8 cellular contexts compared by ENCODE assay signal in genomic region chr5:127031147-127031862, GRCh38.
DNase-seq lines count a peak whose midpoint lies in the region; ATAC-seq and TF ChIP-seq lines count a peak whose summit lies in the region.

No MANE protein-coding gene starts in this region.

- peak overlapping the region; percentile 63 for H3K27ac ChIP-seq in parathyroid adenoma

- peak overlapping the region; percentile 86 for H2AFZ ChIP-seq in parathyroid adenoma

- ATAC-seq in HG03159 (IDR thresholded peaks at IDR 0.05; ENCODE audit: unreplicated experiment), result peak; percentile 25

- no peaks in the 10 kb centered on the region for H3K9me3 ChIP-seq in parathyroid adenoma (ENCODE audit: control insufficient read depth, low read length)

- H3K4me2 ChIP-seq in parathyroid adenoma (ENCODE audit: low read length), result peak overlapping the region; percentile 88

- H3K36me3 ChIP-seq in parathyroid adenoma (ENCODE audit: control insufficient read depth, insufficient read depth, low read length), result no peaks in the 10 kb centered on the region

- TF ChIP-seq CTCF in fibroblast of mammary gland (conservative IDR thresholded peaks at IDR 0.05; ENCODE audit: control insufficient read depth, insufficient read depth, low read depth, low read length) (no peak), parathyroid adenoma (IDR thresholded peaks at IDR 0.05) (no peak)

- no peaks in the 10 kb centered on the region for H3K27me3 ChIP-seq in parathyroid adenoma (ENCODE audit: control insufficient read depth, insufficient read depth, low read length)

- peak; percentile 56 for DNase-seq in activated CD4-positive, CD25-positive, alpha-beta regulatory T cell treated with anti-CD3 and anti-CD28 coated beads, Interleukin-2, amount 50 U/mL, for 72 hours
- no peak for DNase-seq in activated CD4-positive, CD25-positive, alpha-beta regulatory T cell (lab: John Stamatoyannopoulos, UW)
- DNase-seq in activated CD4-positive, alpha-beta T cell treated with anti-CD3 and anti-CD28 coated beads for 48 hours, result peak; percentile 33
- no peak for DNase-seq in fibroblast of mammary gland (ENCODE audit: low read depth)
- DNase-seq in NCI-H2196 (lab: John Stamatoyannopoulos, UW; ENCODE audit: unreplicated experiment), result no peak
- no peak for DNase-seq in AML-193 (lab: John Stamatoyannopoulos, UW)

- H3K4me1 ChIP-seq in parathyroid adenoma, result no peaks in the 10 kb centered on the region

- no peaks in the 10 kb centered on the region for H3K79me2 ChIP-seq in parathyroid adenoma

- H3K4me3 ChIP-seq in fibroblast of mammary gland (ENCODE audit: control insufficient read depth, low read depth, low read length) (peak overlapping the region; percentile 82), parathyroid adenoma (ENCODE audit: low read depth, low read length) (peak overlapping the region; percentile 56)

- no peak overlapping the region for H3K9ac ChIP-seq in parathyroid adenoma

Comparison
In these comparisons a context has a peak if more than half of its experiments do, and no peak if none do; other contexts are left out.
1. DNase-seq: peak in activated CD4-positive, CD25-positive, alpha-beta regulatory T cell treated with anti-CD3 and anti-CD28 coated beads, Interleukin-2, amount 50 U/mL, for 72 hours (single experiment) and activated CD4-positive, alpha-beta T cell treated with anti-CD3 and anti-CD28 coated beads for 48 hours (single experiment); none in activated CD4-positive, CD25-positive, alpha-beta regulatory T cell (0 of 4), fibroblast of mammary gland (single experiment), NCI-H2196 (single experiment) and AML-193 (0 of 2).